Comparison of ENCODE assay signal across 8 cellular contexts in genomic region chr19:42075364-42075615, GRCh38. TPM values are rescaled to one million over a fixed set of nuclear protein-coding genes. Genes with fewer than 3 reads are reported as not detected.
DNase-seq lines count a peak whose midpoint lies in the region; ATAC-seq and TF ChIP-seq lines count a peak whose summit lies in the region.

No MANE protein-coding gene starts in this region.

- H3K9me3 ChIP-seq in H9 (ENCODE audit: control insufficient read depth, low read depth, low read length) (no peaks in the 10 kb centered on the region), thymus (ENCODE audit: control insufficient read depth) (no peaks in the 10 kb centered on the region)

- peaks cover 2% of the 10 kb centered on the region; the same call in 1 of the 2 replicates for H3K4me1 ChIP-seq in H9 (ENCODE audit: insufficient read depth, low read length)
- H3K4me1 ChIP-seq in thymus (ENCODE audit: control insufficient read depth, insufficient read depth, low read length): peaks cover 12% of the 10 kb centered on the region

- H2BK12ac ChIP-seq in H9 (ENCODE audit: insufficient read length, low read depth, low read length): no peak overlapping the region

- no peak overlapping the region for H2BK20ac ChIP-seq in H9 (ENCODE audit: low read depth, low read length, poor library complexity, severe bottlenecking)

- peak overlapping the region; percentile 73; the same call in 1 of the 2 replicates for H2BK15ac ChIP-seq in H9 (ENCODE audit: low read depth, low read length)

- H4K5ac ChIP-seq in H9 (ENCODE audit: insufficient read length, low read depth, low read length): peak overlapping the region; percentile 99

- DNase-seq in AG04449 (ENCODE audit: low read depth, low spot score): no peak
- DNase-seq in H9: no peak
- no peak for DNase-seq in kidney epithelial cell (ENCODE audit: low read depth)
- DNase-seq in AG20443 (ENCODE audit: low spot score): no peak

- ATAC-seq in GM18517 (IDR thresholded peaks at IDR 0.05; ENCODE audit: unreplicated experiment) (no peak), HG03439 (IDR thresholded peaks at IDR 0.05; ENCODE audit: unreplicated experiment) (no peak)

- H2AFZ ChIP-seq in H9 (ENCODE audit: low read length): no peak overlapping the region

- CTCF ChIA-PET in AG04449 (lab: Yijun Ruan, JAX): no interaction called here

- peaks cover 11% of the 10 kb centered on the region for H3K23me2 ChIP-seq in H9 (ENCODE audit: insufficient read length, low read depth, low read length, poor library complexity, severe bottlenecking)

- peak overlapping the region; percentile 69 for H3K4ac ChIP-seq in H9 (ENCODE audit: low read depth, low read length)

- peak overlapping the region; percentile 41 for H3T11ph ChIP-seq in H9 (ENCODE audit: low read length)

- H3K4me3 Mint-ChIP-seq in H9: peak overlapping the region; percentile 96 to 97

- no CpG with 5 or more reads among the region's 3 CpGs for WGBS in H9 (ENCODE audit: extremely low coverage, insufficient read length, low lambda C conversion rate)
- WGBS in thymus: 4% methylated on average over 3 of the region's 3 CpGs

- H3K56ac ChIP-seq in H9 (ENCODE audit: insufficient read length, low read depth, low read length): no peak overlapping the region

- no peaks in the 10 kb centered on the region for H3K9me3 Mint-ChIP-seq in H9

- peak overlapping the region; percentile 52 for H2BK120ac ChIP-seq in H9 (ENCODE audit: low read depth, low read length, poor library complexity, severe bottlenecking)

- no peak overlapping the region for H4K8ac ChIP-seq in H9 (replicated peaks; ENCODE audit: insufficient read length, low read depth, low read length)

- H3K27me3 Mint-ChIP-seq in H9 (ENCODE audit: low read depth): no peaks in the 10 kb centered on the region; the same call in none of the 2 replicates

- H3K27ac Mint-ChIP-seq in H9: peak overlapping the region; percentile 100

- no peaks in the 10 kb centered on the region for H4K20me1 ChIP-seq in H9 (ENCODE audit: control insufficient read depth, insufficient read depth, insufficient read length)

- H3K27me3 ChIP-seq in H9 (ENCODE audit: insufficient read depth, low read length): no peaks in the 10 kb centered on the region
- H3K27me3 ChIP-seq in kidney epithelial cell (ENCODE audit: control insufficient read depth, insufficient read depth, low read length): no peaks in the 10 kb centered on the region
- H3K27me3 ChIP-seq in thymus (ENCODE audit: control insufficient read depth, insufficient read depth): no peaks in the 10 kb centered on the region

- H3K14ac ChIP-seq in H9 (ENCODE audit: insufficient read depth, low read length): peak overlapping the region; percentile 98; the same call in 1 of the 2 replicates

- peak overlapping the region; percentile 73 for H2BK5ac ChIP-seq in H9 (ENCODE audit: insufficient read length, low read length)

- H3K4me2 ChIP-seq in H9 (ENCODE audit: insufficient read depth, insufficient read length, low read length): peak overlapping the region; percentile 78

- POLR2A ChIA-PET in AG04449 (lab: Yijun Ruan, JAX): no interaction called here

- TF ChIP-seq CTCF in AG04449 (IDR thresholded peaks at IDR 0.05; ENCODE audit: insufficient read depth, low read length, missing control alignments) (no peak), H9 (conservative IDR thresholded peaks at IDR 0.05) (no peak), kidney epithelial cell (IDR thresholded peaks at IDR 0.05; ENCODE audit: insufficient read depth, low read length, poor library complexity, severe bottlenecking) (no peak)

- H3K79me1 ChIP-seq in H9 (ENCODE audit: insufficient read depth, low read depth, low read length, poor library complexity, severe bottlenecking): peaks cover 10% of the 10 kb centered on the region

- H3K36me3 ChIP-seq in kidney epithelial cell (ENCODE audit: control insufficient read depth, insufficient read depth, low read length) (no peaks in the 10 kb centered on the region), thymus (ENCODE audit: control insufficient read depth, insufficient read depth) (peaks cover 19% of the 10 kb centered on the region)

- peak overlapping the region; percentile 79 for H3K27ac ChIP-seq in H9 (ENCODE audit: insufficient read length, low read depth, low read length)
- H3K27ac ChIP-seq in angular gyrus (ENCODE audit: low read depth, low read length): peak overlapping the region; percentile 98
- H3K27ac ChIP-seq in thymus (ENCODE audit: low read depth): peak overlapping the region; percentile 94

- H3K4me3 ChIP-seq in AG04449 (ENCODE audit: low read depth, low read length) (peak overlapping the region; percentile 66), kidney epithelial cell (ENCODE audit: low read depth, low read length) (peak overlapping the region; percentile 75), thymus (ENCODE audit: low read length) (peak overlapping the region; percentile 91)

- peak overlapping the region; percentile 96 for H3K9ac ChIP-seq in H9 (ENCODE audit: extremely low read depth, insufficient read length, low read length)

- H4K91ac ChIP-seq in H9 (ENCODE audit: insufficient read length, low read depth, low read length): peak overlapping the region; percentile 67

- H3K36me3 Mint-ChIP-seq in H9 (ENCODE audit: insufficient read depth in 1 of 3, low read depth in 3 of 3): peaks cover 23 to 31% (median 26%) of the 10 kb centered on the region in 3 experiments

- H3K23ac ChIP-seq in H9 (ENCODE audit: insufficient read length, low read depth, low read length): peak overlapping the region; percentile 41

- H2AK5ac ChIP-seq in H9 (ENCODE audit: insufficient read length, low read length): no peak overlapping the region

- peak overlapping the region; percentile 99 for H3K18ac ChIP-seq in H9 (ENCODE audit: insufficient read length, low read depth, low read length)

- peaks cover 21% of the 10 kb centered on the region for H3K79me2 ChIP-seq in H9 (ENCODE audit: insufficient read depth, low read length)

- H3K4me1 Mint-ChIP-seq in H9: peaks cover 27 to 45% of the 10 kb centered on the region in 2 experiments

RNA-seq across cellular contexts. Expression of gene ZNF574, which starts 0.7 kb away (rescaled TPM):
- total RNA-seq in H9 (2021) (35.6 and 36.3 TPM in 2 replicates), kidney epithelial cell (17.3 and 27.0 TPM in 2 replicates)
- polyA plus RNA-seq in thymus: 5.7 TPM

RNA-seq across cellular contexts. Expression of gene GRIK5, which starts 5.3 kb away (rescaled TPM):
- total RNA-seq in H9 (2021) (43.1 and 45.0 TPM in 2 replicates), kidney epithelial cell (14.2 and 20.2 TPM in 2 replicates)
- 1.7 TPM for polyA plus RNA-seq in thymus

RNA-seq across cellular contexts. Expression of gene POU2F2, which starts 57.0 kb away (rescaled TPM):
- 2.8 and 2.9 TPM in 2 replicates for total RNA-seq in H9 (2021)
- 1.4 and 2.3 TPM in 2 replicates for total RNA-seq in kidney epithelial cell
- polyA plus RNA-seq in thymus: 7.7 TPM
